Comparison of ENCODE assay signal across 20 cellular contexts in the genomic region with DNA sequence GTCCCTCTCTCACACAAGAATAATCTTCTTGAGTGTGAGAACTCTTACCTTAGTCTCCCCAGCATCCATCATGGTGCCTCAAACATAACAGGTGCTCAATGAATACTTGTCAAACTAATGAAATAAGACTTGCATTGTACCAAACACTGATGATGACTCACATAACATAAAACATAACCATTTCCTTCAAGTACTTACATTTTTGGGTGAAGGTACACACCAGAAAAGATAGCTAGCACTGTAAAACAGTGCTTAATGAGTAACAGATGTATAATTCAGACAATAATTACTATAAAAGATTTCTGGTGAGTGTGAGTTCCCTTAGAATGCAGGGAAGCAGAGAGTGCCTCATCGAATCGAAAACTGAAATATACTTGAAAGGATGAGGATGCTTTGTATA.
"Had no signal": no experiment of that assay in that cellular context is flagged by ENCODE, and none has a peak within 500 bp of the region (broad histone marks: within the 10 kb centered on the region; RNA-seq: fewer than 3 reads in every experiment).

No MANE protein-coding gene starts in this region.

- H3K9me3 ChIP-seq: SJSA1 had no signal

- H3K9ac ChIP-seq: KMS-11 had no signal

- H3K27me3 ChIP-seq: SJSA1 had no signal

- ATAC-seq: HepG2, K562 had no signal

- DNase-seq: Kasumi-1, MM.1S, NCI-H1092 treated with DMSO at 0.1 percent for 48 hours, NCI-H1436, NCI-H1694, NCI-H1930, NCI-H2081, NCI-H2107, NCI-H2227 treated with DMSO at 0.1 percent for 48 hours, NCI-H524, NCI-H526 treated with DMSO at 0.1 percent for 48 hours, NCI-H774, Right ventricle myocardium superior, RPMI8226, SIG-M5 had no signal

- H3K36me3 ChIP-seq: SJSA1 had no signal

- H3K4me2 ChIP-seq: KMS-11 had no signal

- H3K27ac ChIP-seq: KMS-11, SJSA1, SK-N-MC had no signal

- H3K4me3 ChIP-seq: K562, SJSA1, SK-N-MC had no signal

- H3K4me1 ChIP-seq: SJSA1 had no signal
